Comparison of ENCODE assay signal across 8 cellular contexts in genomic region chr1:98388431-98388830, GRCh38.
DNase-seq lines count a peak whose midpoint lies in the region; ATAC-seq and TF ChIP-seq lines count a peak whose summit lies in the region.

No MANE protein-coding gene starts in this region.

- no peak for TF ChIP-seq CTCF in AG04449 (IDR thresholded peaks at IDR 0.05; ENCODE audit: insufficient read depth, low read length, missing control alignments)

- CTCF ChIA-PET in AG04449 (lab: Yijun Ruan, JAX): interaction anchor here (1.3 to 1.5 kb wide), 2 partner anchors 9 to 335 kb away, joined by 3 to 4 read pairs; no protein-coding TSS in a partner anchor

- DNase-seq in AG04449 (ENCODE audit: low read depth, low spot score): peak; percentile 7
- DNase-seq in Kasumi-1 (lab: John Stamatoyannopoulos, UW): peak; percentile 62 to 64
- DNase-seq in cerebellum (ENCODE audit: low spot score): peak; percentile 3
- DNase-seq in putamen (ENCODE audit: low spot score): peak; percentile 42
- no peak for DNase-seq in NCI-H2107 (lab: John Stamatoyannopoulos, UW)
- DNase-seq in islet precursor cell: no peak

- ATAC-seq in GM18909 (IDR thresholded peaks at IDR 0.05; ENCODE audit: poor library complexity, unreplicated experiment): peak; percentile 90
- no peak for ATAC-seq in HG02763 (IDR thresholded peaks at IDR 0.05; ENCODE audit: unreplicated experiment)

- H3K4me3 ChIP-seq in AG04449 (ENCODE audit: low read depth, low read length): no peak overlapping the region

- POLR2A ChIA-PET in AG04449 (lab: Yijun Ruan, JAX): no interaction called here

Comparison
In these comparisons a context has a peak if more than half of its experiments do, and no peak if none do; other contexts are left out.
1. DNase-seq: peak in AG04449 (single experiment), Kasumi-1 (2 of 2), cerebellum (single experiment) and putamen (single experiment); none in NCI-H2107 (single experiment) and islet precursor cell (single experiment).